Comparison of ENCODE assay signal across 26 cellular contexts in the genomic region with DNA sequence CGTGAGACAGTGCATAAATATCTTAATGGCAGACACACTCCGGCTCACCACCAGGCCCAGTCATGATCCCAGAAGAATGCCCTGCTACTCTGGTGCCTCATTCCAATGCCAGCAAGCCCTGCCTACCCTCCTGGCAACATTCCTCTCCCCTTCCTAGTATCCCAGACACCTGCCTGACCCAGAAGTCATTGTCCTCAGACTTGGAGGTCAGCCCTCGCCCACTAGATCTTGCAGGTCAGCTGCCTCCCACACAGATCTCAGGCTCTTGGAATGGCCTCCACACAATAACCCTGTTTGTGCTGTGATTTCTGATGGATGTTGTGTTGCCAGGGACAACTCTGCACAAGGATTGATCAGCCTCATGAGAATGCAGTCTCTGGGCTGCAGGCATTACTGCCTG. TPM values are rescaled to one million over a fixed set of nuclear protein-coding genes. Genes with fewer than 3 reads are reported as not detected.
DNase-seq lines count a peak whose midpoint lies in the region; ATAC-seq, FAIRE-seq and TF ChIP-seq lines count a peak whose summit lies in the region.
"Had no signal": no experiment of that assay in that cellular context is flagged by ENCODE, and none has a peak within 500 bp of the region (broad histone marks: within the 10 kb centered on the region; RNA-seq: fewer than 3 reads in every experiment).

No MANE protein-coding gene starts in this region.

- H3K36me3 ChIP-seq in HepG2 (replicated peaks in 1 of 2; ENCODE audit: control insufficient read depth in 1 of 2, insufficient read depth in 2 of 2, low read length in 2 of 2), result no peaks in the 10 kb centered on the region
- H3K36me3 ChIP-seq in right lobe of liver, result no peaks in the 10 kb centered on the region
- H3K36me3 ChIP-seq: heart left ventricle, left ventricle myocardium inferior, SJCRH30, tibial artery had no signal

- H3K4me3 ChIP-seq in HepG2 (replicated peaks in 1 of 3; ENCODE audit: insufficient read depth in 1 of 3, low read depth in 2 of 3, low read length in 3 of 3) (no peak overlapping the region; a peak in 1 of 6 replicates), right lobe of liver (no peak overlapping the region)
- H3K4me3 ChIP-seq: heart left ventricle, left ventricle myocardium inferior, SJCRH30, tibial artery had no signal

- intact Hi-C loops in HepG2 (cut with micrococcal nuclease; ENCODE audit: unreplicated experiment) (loop anchor here (5.0 kb wide), 2 partner anchors 48 to 118 kb away; no protein-coding TSS in a partner anchor), right lobe of liver (cut with DNase I) (loop anchor here in 1 of 2 donors (10.0 kb wide), 1 partner anchor 110 kb away; no protein-coding TSS in a partner anchor), sciatic nerve (cut with DNase I) (loop anchor here (10.0 kb wide), 1 partner anchor 110 kb away; no protein-coding TSS in a partner anchor)

- H3K36me3 Mint-ChIP-seq in endothelial cell (ENCODE audit: low read depth, unreplicated experiment) (no peaks in the 10 kb centered on the region), nephron progenitor cell (ENCODE audit: low read depth) (no peaks in the 10 kb centered on the region)
- H3K36me3 Mint-ChIP-seq: mesothelial cell of epicardium had no signal

- H3K4me1 Mint-ChIP-seq in endothelial cell (ENCODE audit: unreplicated experiment) (peaks cover 13% of the 10 kb centered on the region), nephron progenitor cell (peaks cover 51% of the 10 kb centered on the region)

- H3K27me3 ChIP-seq in HepG2 (ENCODE audit: control insufficient read depth in 1 of 2, insufficient read depth in 2 of 2, low read length in 2 of 2), result peaks cover 1 to 14% of the 10 kb centered on the region in 2 experiments; a peak in 3 of 5 replicates
- H3K27me3 ChIP-seq in right lobe of liver, result no peaks in the 10 kb centered on the region
- H3K27me3 ChIP-seq: heart left ventricle, SJCRH30 had no signal

- CTCF ChIA-PET in HepG2 (lab: Yijun Ruan, JAX; ENCODE audit: low intra/inter-chr PET ratio, low total read pairs), result no interaction called here

- no peak overlapping the region for H2AFZ ChIP-seq in HepG2 (ENCODE audit: low read length)

- H3K27me3 Mint-ChIP-seq in endothelial cell (ENCODE audit: unreplicated experiment) (peaks cover 6% of the 10 kb centered on the region), nephron progenitor cell (ENCODE audit: low read depth, poor library complexity) (peaks cover 83% of the 10 kb centered on the region)

- FAIRE-seq in HepG2 (lab: Jason Lieb, UNC), result no peak
- FAIRE-seq: A204.1, GM12891, RCC 7860 had no signal

- peaks cover 25% of the 10 kb centered on the region for H3K79me2 ChIP-seq in HepG2 (ENCODE audit: insufficient read depth, low read length)

- no peak overlapping the region for H3K9ac ChIP-seq in HepG2 (ENCODE audit: insufficient read depth, low read depth, low read length)

- no peak for ATAC-seq in HepG2
- ATAC-seq in right lobe of liver, result no peak
- no peak for ATAC-seq in sciatic nerve
- ATAC-seq: heart left ventricle had no signal

- H3K4me3 Mint-ChIP-seq in endothelial cell (ENCODE audit: unreplicated experiment), result no peak overlapping the region
- peak overlapping the region; percentile 12 for H3K4me3 Mint-ChIP-seq in nephron progenitor cell

- H3K9me3 ChIP-seq in HepG2 (ENCODE audit: low read length) (no peaks in the 10 kb centered on the region), right lobe of liver (no peaks in the 10 kb centered on the region)
- H3K9me3 ChIP-seq: Caco-2, heart left ventricle, left ventricle myocardium inferior, SJCRH30, tibial artery had no signal

- H4K20me1 ChIP-seq in HepG2 (ENCODE audit: insufficient read depth, low read length), result no peaks in the 10 kb centered on the region

- 23% methylated on average over 3 of the region's 3 CpGs for WGBS in HepG2 (ENCODE audit: low lambda C conversion rate)
- no CpG with 5 or more reads among the region's 3 CpGs for WGBS in right lobe of liver (ENCODE audit: insufficient coverage, low coverage, low lambda C conversion rate, missing lambda C conversion rate)

- POLR2A ChIA-PET in HepG2 (lab: Yijun Ruan, JAX), result interaction anchor here (5.2 kb wide), 1 partner anchor 117 kb away, joined by 80 read pairs; no protein-coding TSS in a partner anchor

- H3K27ac Mint-ChIP-seq in endothelial cell (ENCODE audit: unreplicated experiment), result peak overlapping the region; percentile 48
- H3K27ac Mint-ChIP-seq in nephron progenitor cell, result no peak overlapping the region
- H3K27ac Mint-ChIP-seq: mesothelial cell of epicardium had no signal

- H3K9me3 Mint-ChIP-seq in endothelial cell (ENCODE audit: unreplicated experiment) (no peaks in the 10 kb centered on the region), nephron progenitor cell (peaks cover 4% of the 10 kb centered on the region)
- H3K9me3 Mint-ChIP-seq: mesothelial cell of epicardium; T-helper 1 cell treated with Interleukin-12 subunit alpha and Interleukin-12 subunit beta and Interleukin-4 antibody, amounts not matched to agents 30 μg/mL and 1 μg/mL, for 36 hours had no signal

- in situ Hi-C loops in HepG2 (cut with HindIII; ENCODE audit: extremely low pct_ligation_motif_present, low pct_unique_long_range_greater_than_20kb), result loop anchor here (5.0 kb wide), 1 partner anchor 118 kb away; no protein-coding TSS in a partner anchor

- TF ChIP-seq RAD21 in HepG2 (CRISPR knock-in tag; IDR thresholded peaks at IDR 0.05), result no peak

- no peak for TF ChIP-seq EP300 in HepG2 (IDR thresholded peaks at IDR 0.05; ENCODE audit: low read depth in 2 of 2, low read length in 2 of 2)
- no peak for TF ChIP-seq EP300 in HepG2 (CRISPR knock-in tag; IDR thresholded peaks at IDR 0.05; ENCODE audit: borderline replicate concordance)

- TF ChIP-seq POLR2A in HepG2 (IDR thresholded peaks at IDR 0.05; ENCODE audit: insufficient read depth in 1 of 2, low read depth in 2 of 2, low read length in 2 of 2) (no peak), right lobe of liver (IDR thresholded peaks at IDR 0.05) (no peak)

- H3K27ac ChIP-seq in HepG2 (ENCODE audit: extremely low read length, insufficient read depth, low read length), result no peak overlapping the region
- H3K27ac ChIP-seq in right lobe of liver, result no peak overlapping the region
- no peak overlapping the region for H3K27ac ChIP-seq in caudate nucleus (ENCODE audit: low read depth, low read length)
- H3K27ac ChIP-seq: left ventricle myocardium inferior, SJCRH30, tibial artery, VCaP had no signal

- peak overlapping the region; percentile 100 for H3K4me2 ChIP-seq in HepG2 (ENCODE audit: low read depth, low read length)

- BruUV-seq in HepG2 (replicated peaks; lab: Mats Ljungman, UMichigan), result no TSS peak

- TF ChIP-seq CTCF in HepG2 (CRISPR knock-in tag; IDR thresholded peaks at IDR 0.05) (no peak), right lobe of liver (IDR thresholded peaks at IDR 0.05) (no peak), endothelial cell (IDR thresholded peaks at IDR 0.05; ENCODE audit: unreplicated experiment) (no peak), nephron progenitor cell (IDR thresholded peaks at IDR 0.05) (no peak)

- H3K4me1 ChIP-seq in HepG2 (ENCODE audit: insufficient read depth, low read length) (peaks cover 55% of the 10 kb centered on the region), right lobe of liver (peaks cover 0 to 30% (median 16%) of the 10 kb centered on the region in 4 donors)

- DNase-seq in HepG2 (ENCODE audit: low spot score) (no peak), right lobe of liver (no peak), endothelial cell (ENCODE audit: low spot score) (no peak), nephron progenitor cell (no peak), sciatic nerve (ENCODE audit: low spot score) (no peak), caudate nucleus (lab: John Stamatoyannopoulos, UW) (no peak), GM19238 (ENCODE audit: insufficient read length, low spot score) (no peak), DMS153 (lab: John Stamatoyannopoulos, UW) (no peak)
- DNase-seq: activated CD8-positive, alpha-beta memory T cell treated with anti-CD3 and anti-CD28 coated beads, Interleukin-2, amount 50 U/mL, for 4 hours; Caco-2; cortex of kidney; DND-41; heart left ventricle; left ventricle myocardium inferior; NCI-H1436; NCI-H510A treated with DMSO at 0.1 percent for 48 hours; SJCRH30; stimulated activated CD4-positive, alpha-beta T cell treated with anti-CD3 and anti-CD28 coated beads, Interleukin-4, amount 100 ng/mL, for 24 hours; stimulated activated naive CD4-positive, alpha-beta T cell treated with Interleukin-2 at 50 U/mL for 16 hours; tibial artery had no signal

RNA-seq across cellular contexts. Expression of a gene that starts 1.8 kb away (rescaled TPM):
- total RNA-seq in HepG2 (2016; rRNA removed; fragmentation: Illumina TruSeq; extraction: Trizol) (33.6 and 37.7 TPM in 2 replicates), right lobe of liver (10 to 100 TPM; 29.1 to 46.6 (median 33.7) TPM), endothelial cell (ENCODE audit: unreplicated experiment) (16.3 TPM), sciatic nerve (39.5 TPM)
- 39.3 and 46.4 TPM in 2 replicates for total RNA-seq in HepG2 (2016; cell fraction: cytosol; rRNA removed; fragmentation: Illumina TruSeq; extraction: Trizol; ENCODE audit: low read depth)
- total RNA-seq in HepG2 (2016; cell fraction: insoluble cytoplasmic fraction; rRNA removed; fragmentation: Illumina TruSeq; extraction: Trizol), result 34.0 and 36.8 TPM in 2 replicates
- total RNA-seq in HepG2 (2016; cell fraction: membrane; rRNA removed; fragmentation: Illumina TruSeq; extraction: Trizol), result 31.0 and 33.3 TPM in 2 replicates
- total RNA-seq in HepG2 (2016; cell fraction: nucleus; rRNA removed; fragmentation: Illumina TruSeq; extraction: Trizol), result 34.2 and 45.0 TPM in 2 replicates
- 20.5 and 21.4 TPM in 2 replicates for polyA plus RNA-seq in HepG2 (2011; rRNA removed)
- polyA plus RNA-seq in HepG2 (2011; cell fraction: cytosol; rRNA removed), result 16.3 and 20.0 TPM in 2 replicates
- 17.9 and 18.8 TPM in 2 replicates for polyA plus RNA-seq in HepG2 (2011; cell fraction: nucleus; rRNA removed)
- polyA plus RNA-seq in HepG2 (2012), result 19.2 and 20.2 TPM in 2 replicates
- polyA plus RNA-seq in HepG2 (2016; cell fraction: cytosol; fragmentation: Illumina TruSeq; extraction: Trizol; ENCODE audit: low read depth), result 3.9 and 4.4 TPM in 2 replicates
- 23.0 and 24.7 TPM in 2 replicates for polyA plus RNA-seq in HepG2 (2016; cell fraction: insoluble cytoplasmic fraction; fragmentation: Illumina TruSeq; extraction: Trizol; ENCODE audit: low read depth)
- polyA plus RNA-seq in HepG2 (2016; cell fraction: membrane; fragmentation: Illumina TruSeq; extraction: Trizol; ENCODE audit: low read depth), result 10.7 and 11.7 TPM in 2 replicates
- 36.0 and 41.1 TPM in 2 replicates for polyA plus RNA-seq in HepG2 (2016; cell fraction: nucleus; fragmentation: Illumina TruSeq; extraction: Trizol; ENCODE audit: insufficient read depth, low read depth)
- 27.3 and 38.7 TPM in 2 replicates for polyA minus RNA-seq in HepG2 (2011; rRNA and poly(A)+ RNA removed; ENCODE audit: low replicate concordance)
- polyA minus RNA-seq in HepG2 (2011; cell fraction: cytosol; rRNA and poly(A)+ RNA removed), result 16.9 and 17.5 TPM in 2 replicates
- 29.2 and 37.3 TPM in 2 replicates for polyA minus RNA-seq in HepG2 (2011; cell fraction: nucleus; rRNA and poly(A)+ RNA removed)
